Comparison of ENCODE assay signal across 1 cellular context in the genomic region with DNA sequence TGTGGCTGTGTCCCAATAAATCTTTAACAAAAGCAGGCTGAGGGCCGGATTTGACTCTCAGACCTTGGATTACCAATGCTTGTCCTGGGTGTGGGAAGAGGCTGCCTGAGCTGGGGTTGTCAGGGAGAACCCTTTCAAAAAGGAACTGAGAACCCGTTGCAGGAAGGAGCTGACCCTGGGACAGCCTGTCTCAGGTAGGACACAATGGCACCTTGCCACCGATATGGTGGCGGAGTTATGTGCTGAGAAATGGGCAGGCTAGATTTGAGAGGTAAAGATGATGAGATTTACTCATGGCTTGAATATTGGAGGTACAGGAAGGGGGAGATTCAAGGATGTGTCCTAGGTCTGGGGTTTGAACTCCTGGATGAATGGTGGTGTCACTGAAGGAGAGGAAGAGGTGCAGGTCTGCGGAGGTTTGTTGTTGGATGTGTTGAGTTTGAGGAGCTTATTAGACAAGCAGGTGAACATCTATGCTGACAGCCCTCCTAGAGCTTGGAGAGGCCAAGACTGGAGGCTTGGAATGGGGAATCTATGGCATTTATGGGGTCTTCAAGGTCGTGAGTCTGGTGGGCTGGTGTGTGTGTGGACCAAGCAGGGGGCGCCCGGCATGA.
TF ChIP-seq lines count a peak whose summit lies in the region.

No MANE protein-coding gene starts in this region.

TF ChIP-seq in GM23338, 12 proteins besides CTCF, POLR2A, EP300 and RAD21 (continued from another document):
- TF ChIP-seq, protein P1, sequence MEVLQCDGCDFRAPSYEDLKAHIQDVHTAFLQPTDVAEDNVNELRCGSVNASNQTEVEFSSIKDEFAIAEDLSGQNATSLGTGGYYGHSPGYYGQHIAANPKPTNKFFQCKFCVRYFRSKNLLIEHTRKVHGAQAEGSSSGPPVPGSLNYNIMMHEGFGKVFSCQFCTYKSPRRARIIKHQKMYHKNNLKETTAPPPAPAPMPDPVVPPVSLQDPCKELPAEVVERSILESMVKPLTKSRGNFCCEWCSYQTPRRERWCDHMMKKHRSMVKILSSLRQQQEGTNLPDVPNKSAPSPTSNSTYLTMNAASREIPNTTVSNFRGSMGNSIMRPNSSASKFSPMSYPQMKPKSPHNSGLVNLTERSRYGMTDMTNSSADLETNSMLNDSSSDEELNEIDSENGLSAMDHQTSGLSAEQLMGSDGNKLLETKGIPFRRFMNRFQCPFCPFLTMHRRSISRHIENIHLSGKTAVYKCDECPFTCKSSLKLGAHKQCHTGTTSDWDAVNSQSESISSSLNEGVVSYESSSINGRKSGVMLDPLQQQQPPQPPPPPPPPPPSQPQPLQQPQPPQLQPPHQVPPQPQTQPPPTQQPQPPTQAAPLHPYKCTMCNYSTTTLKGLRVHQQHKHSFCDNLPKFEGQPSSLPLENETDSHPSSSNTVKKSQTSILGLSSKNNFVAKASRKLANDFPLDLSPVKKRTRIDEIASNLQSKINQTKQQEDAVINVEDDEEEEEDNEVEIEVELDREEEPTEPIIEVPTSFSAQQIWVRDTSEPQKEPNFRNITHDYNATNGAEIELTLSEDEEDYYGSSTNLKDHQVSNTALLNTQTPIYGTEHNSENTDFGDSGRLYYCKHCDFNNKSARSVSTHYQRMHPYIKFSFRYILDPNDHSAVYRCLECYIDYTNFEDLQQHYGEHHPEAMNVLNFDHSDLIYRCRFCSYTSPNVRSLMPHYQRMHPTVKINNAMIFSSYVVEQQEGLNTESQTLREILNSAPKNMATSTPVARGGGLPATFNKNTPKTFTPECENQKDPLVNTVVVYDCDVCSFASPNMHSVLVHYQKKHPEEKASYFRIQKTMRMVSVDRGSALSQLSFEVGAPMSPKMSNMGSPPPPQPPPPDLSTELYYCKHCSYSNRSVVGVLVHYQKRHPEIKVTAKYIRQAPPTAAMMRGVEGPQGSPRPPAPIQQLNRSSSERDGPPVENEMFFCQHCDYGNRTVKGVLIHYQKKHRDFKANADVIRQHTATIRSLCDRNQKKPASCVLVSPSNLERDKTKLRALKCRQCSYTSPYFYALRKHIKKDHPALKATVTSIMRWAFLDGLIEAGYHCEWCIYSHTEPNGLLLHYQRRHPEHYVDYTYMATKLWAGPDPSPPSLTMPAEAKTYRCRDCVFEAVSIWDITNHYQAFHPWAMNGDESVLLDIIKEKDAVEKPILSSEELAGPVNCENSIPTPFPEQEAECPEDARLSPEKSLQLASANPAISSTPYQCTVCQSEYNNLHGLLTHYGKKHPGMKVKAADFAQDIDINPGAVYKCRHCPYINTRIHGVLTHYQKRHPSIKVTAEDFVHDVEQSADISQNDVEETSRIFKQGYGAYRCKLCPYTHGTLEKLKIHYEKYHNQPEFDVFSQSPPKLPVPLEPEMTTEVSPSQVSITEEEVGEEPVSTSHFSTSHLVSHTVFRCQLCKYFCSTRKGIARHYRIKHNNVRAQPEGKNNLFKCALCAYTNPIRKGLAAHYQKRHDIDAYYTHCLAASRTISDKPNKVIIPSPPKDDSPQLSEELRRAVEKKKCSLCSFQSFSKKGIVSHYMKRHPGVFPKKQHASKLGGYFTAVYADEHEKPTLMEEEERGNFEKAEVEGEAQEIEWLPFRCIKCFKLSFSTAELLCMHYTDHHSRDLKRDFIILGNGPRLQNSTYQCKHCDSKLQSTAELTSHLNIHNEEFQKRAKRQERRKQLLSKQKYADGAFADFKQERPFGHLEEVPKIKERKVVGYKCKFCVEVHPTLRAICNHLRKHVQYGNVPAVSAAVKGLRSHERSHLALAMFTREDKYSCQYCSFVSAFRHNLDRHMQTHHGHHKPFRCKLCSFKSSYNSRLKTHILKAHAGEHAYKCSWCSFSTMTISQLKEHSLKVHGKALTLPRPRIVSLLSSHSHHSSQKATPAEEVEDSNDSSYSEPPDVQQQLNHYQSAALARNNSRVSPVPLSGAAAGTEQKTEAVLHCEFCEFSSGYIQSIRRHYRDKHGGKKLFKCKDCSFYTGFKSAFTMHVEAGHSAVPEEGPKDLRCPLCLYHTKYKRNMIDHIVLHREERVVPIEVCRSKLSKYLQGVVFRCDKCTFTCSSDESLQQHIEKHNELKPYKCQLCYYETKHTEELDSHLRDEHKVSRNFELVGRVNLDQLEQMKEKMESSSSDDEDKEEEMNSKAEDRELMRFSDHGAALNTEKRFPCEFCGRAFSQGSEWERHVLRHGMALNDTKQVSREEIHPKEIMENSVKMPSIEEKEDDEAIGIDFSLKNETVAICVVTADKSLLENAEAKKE (CRISPR knock-in tag; IDR thresholded peaks at IDR 0.05): no peak
- TF ChIP-seq CREB1 (CRISPR knock-in tag; IDR thresholded peaks at IDR 0.05; ENCODE audit: low read depth): no peak
- TF ChIP-seq JUNB (IDR thresholded peaks at IDR 0.05; ENCODE audit: unreplicated experiment): no peak
- no peak for TF ChIP-seq NANOG (IDR thresholded peaks at IDR 0.05; ENCODE audit: borderline replicate concordance)
- no peak for TF ChIP-seq EZH2phosphoT487 (IDR thresholded peaks at IDR 0.05; ENCODE audit: unreplicated experiment)
- no peak for TF ChIP-seq ZNF331 (CRISPR knock-in tag; IDR thresholded peaks at IDR 0.05; ENCODE audit: low read depth)
- TF ChIP-seq STAT1 (IDR thresholded peaks at IDR 0.05; ENCODE audit: unreplicated experiment): no peak
- TF ChIP-seq, protein P2, sequence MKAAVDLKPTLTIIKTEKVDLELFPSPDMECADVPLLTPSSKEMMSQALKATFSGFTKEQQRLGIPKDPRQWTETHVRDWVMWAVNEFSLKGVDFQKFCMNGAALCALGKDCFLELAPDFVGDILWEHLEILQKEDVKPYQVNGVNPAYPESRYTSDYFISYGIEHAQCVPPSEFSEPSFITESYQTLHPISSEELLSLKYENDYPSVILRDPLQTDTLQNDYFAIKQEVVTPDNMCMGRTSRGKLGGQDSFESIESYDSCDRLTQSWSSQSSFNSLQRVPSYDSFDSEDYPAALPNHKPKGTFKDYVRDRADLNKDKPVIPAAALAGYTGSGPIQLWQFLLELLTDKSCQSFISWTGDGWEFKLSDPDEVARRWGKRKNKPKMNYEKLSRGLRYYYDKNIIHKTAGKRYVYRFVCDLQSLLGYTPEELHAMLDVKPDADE (IDR thresholded peaks at IDR 0.05): no peak
- no peak for TF ChIP-seq ZNF114 (CRISPR knock-in tag; IDR thresholded peaks at IDR 0.05)
- no peak for TF ChIP-seq POLR2AphosphoS5 (IDR thresholded peaks at IDR 0.05; ENCODE audit: low read depth)
- TF ChIP-seq, protein P3, sequence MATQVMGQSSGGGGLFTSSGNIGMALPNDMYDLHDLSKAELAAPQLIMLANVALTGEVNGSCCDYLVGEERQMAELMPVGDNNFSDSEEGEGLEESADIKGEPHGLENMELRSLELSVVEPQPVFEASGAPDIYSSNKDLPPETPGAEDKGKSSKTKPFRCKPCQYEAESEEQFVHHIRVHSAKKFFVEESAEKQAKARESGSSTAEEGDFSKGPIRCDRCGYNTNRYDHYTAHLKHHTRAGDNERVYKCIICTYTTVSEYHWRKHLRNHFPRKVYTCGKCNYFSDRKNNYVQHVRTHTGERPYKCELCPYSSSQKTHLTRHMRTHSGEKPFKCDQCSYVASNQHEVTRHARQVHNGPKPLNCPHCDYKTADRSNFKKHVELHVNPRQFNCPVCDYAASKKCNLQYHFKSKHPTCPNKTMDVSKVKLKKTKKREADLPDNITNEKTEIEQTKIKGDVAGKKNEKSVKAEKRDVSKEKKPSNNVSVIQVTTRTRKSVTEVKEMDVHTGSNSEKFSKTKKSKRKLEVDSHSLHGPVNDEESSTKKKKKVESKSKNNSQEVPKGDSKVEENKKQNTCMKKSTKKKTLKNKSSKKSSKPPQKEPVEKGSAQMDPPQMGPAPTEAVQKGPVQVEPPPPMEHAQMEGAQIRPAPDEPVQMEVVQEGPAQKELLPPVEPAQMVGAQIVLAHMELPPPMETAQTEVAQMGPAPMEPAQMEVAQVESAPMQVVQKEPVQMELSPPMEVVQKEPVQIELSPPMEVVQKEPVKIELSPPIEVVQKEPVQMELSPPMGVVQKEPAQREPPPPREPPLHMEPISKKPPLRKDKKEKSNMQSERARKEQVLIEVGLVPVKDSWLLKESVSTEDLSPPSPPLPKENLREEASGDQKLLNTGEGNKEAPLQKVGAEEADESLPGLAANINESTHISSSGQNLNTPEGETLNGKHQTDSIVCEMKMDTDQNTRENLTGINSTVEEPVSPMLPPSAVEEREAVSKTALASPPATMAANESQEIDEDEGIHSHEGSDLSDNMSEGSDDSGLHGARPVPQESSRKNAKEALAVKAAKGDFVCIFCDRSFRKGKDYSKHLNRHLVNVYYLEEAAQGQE (IDR thresholded peaks at IDR 0.05; ENCODE audit: unreplicated experiment): no peak
